1 cellular context compared by ENCODE assay signal in genomic region chr17:29883497-29883896, GRCh38.
TF ChIP-seq lines count a peak whose summit lies in the region.

No MANE protein-coding gene starts in this region.

TF ChIP-seq in endothelial cell of umbilical vein, 7 proteins besides CTCF, POLR2A, EP300 and RAD21:
- TF ChIP-seq JUN (IDR thresholded peaks at IDR 0.05; ENCODE audit: borderline replicate concordance, insufficient read depth, insufficient read length, low read depth) (no peak), MAX (IDR thresholded peaks at IDR 0.05; ENCODE audit: insufficient read depth, insufficient read length) (no peak), MYC (IDR thresholded peaks at IDR 0.05; ENCODE audit: low read depth, low read length) (no peak), GATA2 (IDR thresholded peaks at IDR 0.05; ENCODE audit: insufficient read depth, insufficient read length, low read depth, low read length) (no peak)
TF ChIP-seq in endothelial cell of umbilical vein: peak in this region for 0.
